ENCODE assay signal across 1 cellular context in the genomic region with DNA sequence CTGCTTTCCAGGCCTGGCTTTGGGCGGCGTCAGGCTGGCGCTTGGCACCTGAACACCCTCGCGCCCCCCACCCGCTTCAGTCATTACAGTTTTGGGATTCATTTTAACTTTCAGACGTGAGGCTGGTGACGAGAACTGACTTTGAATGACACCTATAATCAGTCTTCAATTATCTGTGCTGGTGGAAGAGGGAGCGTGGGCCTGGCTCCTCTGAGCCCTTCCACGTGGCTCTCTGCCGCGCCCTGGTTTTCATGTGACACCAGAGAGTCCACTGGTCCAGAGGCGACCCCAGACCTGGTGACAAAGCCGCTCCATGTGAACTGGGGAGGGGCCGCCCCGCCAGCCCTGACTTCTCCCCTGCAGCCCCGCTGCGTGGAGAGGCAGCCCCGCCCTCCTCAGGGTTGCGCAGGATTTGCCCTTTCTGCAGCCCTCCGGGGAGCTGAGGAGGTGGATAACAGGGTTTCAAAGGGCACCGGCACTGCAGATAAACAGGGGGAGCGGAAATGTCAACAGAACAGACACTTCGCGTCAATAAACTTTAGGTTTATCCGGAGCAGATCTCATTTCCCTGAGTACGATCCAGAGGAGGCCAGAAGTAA.
TF ChIP-seq lines count a peak whose summit lies in the region.

No MANE protein-coding gene starts in this region.

TF ChIP-seq in HepG2, 621 proteins besides CTCF, POLR2A, EP300 and RAD21 (continued from another document):
- TF ChIP-seq ZNF800 (CRISPR knock-in tag; IDR thresholded peaks at IDR 0.05), result no peak
- TF ChIP-seq, protein P1, sequence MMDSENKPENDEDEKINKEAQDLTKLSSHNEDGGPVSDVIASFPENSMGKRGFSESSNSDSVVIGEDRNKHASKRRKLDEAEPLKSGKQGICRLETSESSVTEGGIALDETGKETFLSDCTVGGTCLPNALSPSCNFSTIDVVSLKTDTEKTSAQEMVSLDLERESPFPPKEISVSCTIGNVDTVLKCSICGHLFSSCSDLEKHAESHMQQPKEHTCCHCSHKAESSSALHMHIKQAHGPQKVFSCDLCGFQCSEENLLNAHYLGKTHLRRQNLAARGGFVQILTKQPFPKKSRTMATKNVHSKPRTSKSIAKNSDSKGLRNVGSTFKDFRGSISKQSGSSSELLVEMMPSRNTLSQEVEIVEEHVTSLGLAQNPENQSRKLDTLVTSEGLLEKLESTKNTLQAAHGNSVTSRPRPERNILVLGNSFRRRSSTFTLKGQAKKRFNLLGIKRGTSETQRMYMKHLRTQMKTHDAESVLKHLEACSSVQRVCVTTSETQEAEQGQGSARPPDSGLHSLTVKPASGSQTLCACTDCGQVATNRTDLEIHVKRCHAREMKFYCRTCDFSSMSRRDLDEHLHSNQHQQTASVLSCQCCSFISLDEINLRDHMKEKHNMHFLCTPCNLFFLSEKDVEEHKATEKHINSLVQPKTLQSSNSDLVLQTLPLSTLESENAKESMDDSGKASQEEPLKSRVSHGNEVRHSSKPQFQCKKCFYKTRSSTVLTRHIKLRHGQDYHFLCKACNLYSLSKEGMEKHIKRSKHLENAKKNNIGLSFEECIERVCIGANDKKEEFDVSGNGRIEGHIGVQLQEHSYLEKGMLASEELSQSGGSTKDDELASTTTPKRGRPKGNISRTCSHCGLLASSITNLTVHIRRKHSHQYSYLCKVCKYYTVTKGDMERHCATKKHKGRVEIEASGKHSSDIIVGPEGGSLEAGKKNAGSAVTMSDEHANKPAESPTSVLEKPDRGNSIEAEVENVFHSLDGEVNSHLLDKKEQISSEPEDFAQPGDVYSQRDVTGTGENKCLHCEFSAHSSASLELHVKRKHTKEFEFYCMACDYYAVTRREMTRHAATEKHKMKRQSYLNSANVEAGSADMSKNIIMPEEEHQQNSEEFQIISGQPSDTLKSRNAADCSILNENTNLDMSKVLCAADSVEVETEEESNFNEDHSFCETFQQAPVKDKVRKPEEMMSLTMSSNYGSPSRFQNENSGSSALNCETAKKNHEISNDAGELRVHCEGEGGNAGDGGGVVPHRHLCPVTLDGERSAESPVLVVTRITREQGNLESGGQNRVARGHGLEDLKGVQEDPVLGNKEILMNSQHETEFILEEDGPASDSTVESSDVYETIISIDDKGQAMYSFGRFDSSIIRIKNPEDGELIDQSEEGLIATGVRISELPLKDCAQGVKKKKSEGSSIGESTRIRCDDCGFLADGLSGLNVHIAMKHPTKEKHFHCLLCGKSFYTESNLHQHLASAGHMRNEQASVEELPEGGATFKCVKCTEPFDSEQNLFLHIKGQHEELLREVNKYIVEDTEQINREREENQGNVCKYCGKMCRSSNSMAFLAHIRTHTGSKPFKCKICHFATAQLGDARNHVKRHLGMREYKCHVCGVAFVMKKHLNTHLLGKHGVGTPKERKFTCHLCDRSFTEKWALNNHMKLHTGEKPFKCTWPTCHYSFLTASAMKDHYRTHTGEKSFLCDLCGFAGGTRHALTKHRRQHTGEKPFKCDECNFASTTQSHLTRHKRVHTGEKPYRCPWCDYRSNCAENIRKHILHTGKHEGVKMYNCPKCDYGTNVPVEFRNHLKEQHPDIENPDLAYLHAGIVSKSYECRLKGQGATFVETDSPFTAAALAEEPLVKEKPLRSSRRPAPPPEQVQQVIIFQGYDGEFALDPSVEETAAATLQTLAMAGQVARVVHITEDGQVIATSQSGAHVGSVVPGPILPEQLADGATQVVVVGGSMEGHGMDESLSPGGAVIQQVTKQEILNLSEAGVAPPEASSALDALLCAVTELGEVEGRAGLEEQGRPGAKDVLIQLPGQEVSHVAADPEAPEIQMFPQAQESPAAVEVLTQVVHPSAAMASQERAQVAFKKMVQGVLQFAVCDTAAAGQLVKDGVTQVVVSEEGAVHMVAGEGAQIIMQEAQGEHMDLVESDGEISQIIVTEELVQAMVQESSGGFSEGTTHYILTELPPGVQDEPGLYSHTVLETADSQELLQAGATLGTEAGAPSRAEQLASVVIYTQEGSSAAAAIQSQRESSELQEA (CRISPR knock-in tag; IDR thresholded peaks at IDR 0.05; ENCODE audit: not compliant biosample characterization), result no peak
- 0 out of 2 replicates have a peak, but pooled peaks have one; percentile 25 for TF ChIP-seq CEBPG (CRISPR knock-in tag; IDR thresholded peaks at IDR 0.05)
- no peak for TF ChIP-seq CERS6 (CRISPR knock-in tag; IDR thresholded peaks at IDR 0.05)
- no peak for TF ChIP-seq ZNF264 (CRISPR knock-in tag; IDR thresholded peaks at IDR 0.05)
